Comparison of ENCODE assay signal across 18 cellular contexts in the genomic region with DNA sequence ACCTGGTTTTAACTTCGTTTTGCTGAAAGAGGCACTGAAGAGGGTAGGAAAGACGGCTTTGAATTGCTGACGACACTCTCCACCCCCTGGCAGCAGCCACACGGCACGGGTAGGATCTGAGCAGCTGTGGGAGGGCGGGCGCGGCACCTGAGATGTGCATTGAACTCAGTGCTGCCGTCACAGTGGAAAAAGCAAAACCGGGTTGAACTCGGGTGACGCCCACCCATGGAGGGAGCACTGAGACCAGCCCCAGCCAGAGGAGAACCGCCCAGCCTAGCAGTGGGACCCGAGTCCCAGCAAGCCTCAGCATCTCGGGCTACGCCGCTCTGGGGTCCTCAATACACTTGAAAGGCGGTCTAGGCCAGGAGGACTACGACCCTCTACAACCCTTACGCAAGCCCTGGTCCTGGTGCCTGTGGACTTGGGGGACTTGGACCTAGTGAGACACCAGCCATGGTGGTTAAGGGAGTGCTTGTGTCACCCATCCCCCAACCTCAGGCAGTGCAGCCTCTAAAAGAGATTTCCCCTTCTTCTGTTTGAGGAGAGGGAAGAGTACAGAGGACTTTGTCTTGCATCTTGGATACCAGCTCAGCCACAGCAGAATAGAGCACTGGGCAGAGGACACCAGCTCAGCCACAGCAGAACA.
"Had no signal": no experiment of that assay in that cellular context is flagged by ENCODE, and none has a peak within 500 bp of the region (broad histone marks: within the 10 kb centered on the region; RNA-seq: fewer than 3 reads in every experiment).

No MANE protein-coding gene starts in this region.

- H3K27me3 ChIP-seq: body of pancreas, dorsolateral prefrontal cortex, right atrium auricular region, suprapubic skin, vagina had no signal

- H3K4me1 ChIP-seq: right atrium auricular region, suprapubic skin, vagina had no signal

- DNase-seq: activated B cell treated with CpG ODN at 0.5 μM for 24 hours; activated CD4-positive, alpha-beta T cell treated with anti-CD3 and anti-CD28 coated beads for 48 hours; activated CD8-positive, alpha-beta T cell treated with anti-CD3 and anti-CD28 coated beads for 36 hours; activated naive CD4-positive, alpha-beta T cell; activated naive CD8-positive, alpha-beta T cell treated with anti-CD3 and anti-CD28 coated beads for 36 hours; activated T-cell treated with anti-CD3 and anti-CD28 coated beads, Interleukin-2, amount 50 U/mL, for 1 hour; amygdala; body of pancreas; dorsolateral prefrontal cortex; left cardiac atrium; T-cell; trophoblast cell had no signal

- ATAC-seq: activated CD8-positive, alpha-beta T cell treated with anti-CD3 and anti-CD28 coated beads for 36 hours; activated T-helper 17 cell treated with anti-CD3 and anti-CD28 coated beads, Interleukin-2, amount 50 U/mL, for 72 hours; body of pancreas had no signal

- H3K4me3 ChIP-seq: body of pancreas, dorsolateral prefrontal cortex, lung, right atrium auricular region, skin epidermis, suprapubic skin, vagina had no signal

- H3K36me3 ChIP-seq: right atrium auricular region, suprapubic skin, vagina had no signal

- H3K9me3 ChIP-seq: body of pancreas, right atrium auricular region, suprapubic skin, vagina had no signal

- H3K27ac ChIP-seq: body of pancreas, dorsolateral prefrontal cortex, right atrium auricular region, skin epidermis, suprapubic skin, vagina had no signal
